Comparison of ENCODE assay signal across 1 cellular context in genomic region chr2:58204195-58204959, GRCh38.
TF ChIP-seq lines count a peak whose summit lies in the region.

No MANE protein-coding gene starts in this region.

TF ChIP-seq in GM12878, 131 proteins besides CTCF, POLR2A, EP300 and RAD21:
- TF ChIP-seq, protein P1, sequence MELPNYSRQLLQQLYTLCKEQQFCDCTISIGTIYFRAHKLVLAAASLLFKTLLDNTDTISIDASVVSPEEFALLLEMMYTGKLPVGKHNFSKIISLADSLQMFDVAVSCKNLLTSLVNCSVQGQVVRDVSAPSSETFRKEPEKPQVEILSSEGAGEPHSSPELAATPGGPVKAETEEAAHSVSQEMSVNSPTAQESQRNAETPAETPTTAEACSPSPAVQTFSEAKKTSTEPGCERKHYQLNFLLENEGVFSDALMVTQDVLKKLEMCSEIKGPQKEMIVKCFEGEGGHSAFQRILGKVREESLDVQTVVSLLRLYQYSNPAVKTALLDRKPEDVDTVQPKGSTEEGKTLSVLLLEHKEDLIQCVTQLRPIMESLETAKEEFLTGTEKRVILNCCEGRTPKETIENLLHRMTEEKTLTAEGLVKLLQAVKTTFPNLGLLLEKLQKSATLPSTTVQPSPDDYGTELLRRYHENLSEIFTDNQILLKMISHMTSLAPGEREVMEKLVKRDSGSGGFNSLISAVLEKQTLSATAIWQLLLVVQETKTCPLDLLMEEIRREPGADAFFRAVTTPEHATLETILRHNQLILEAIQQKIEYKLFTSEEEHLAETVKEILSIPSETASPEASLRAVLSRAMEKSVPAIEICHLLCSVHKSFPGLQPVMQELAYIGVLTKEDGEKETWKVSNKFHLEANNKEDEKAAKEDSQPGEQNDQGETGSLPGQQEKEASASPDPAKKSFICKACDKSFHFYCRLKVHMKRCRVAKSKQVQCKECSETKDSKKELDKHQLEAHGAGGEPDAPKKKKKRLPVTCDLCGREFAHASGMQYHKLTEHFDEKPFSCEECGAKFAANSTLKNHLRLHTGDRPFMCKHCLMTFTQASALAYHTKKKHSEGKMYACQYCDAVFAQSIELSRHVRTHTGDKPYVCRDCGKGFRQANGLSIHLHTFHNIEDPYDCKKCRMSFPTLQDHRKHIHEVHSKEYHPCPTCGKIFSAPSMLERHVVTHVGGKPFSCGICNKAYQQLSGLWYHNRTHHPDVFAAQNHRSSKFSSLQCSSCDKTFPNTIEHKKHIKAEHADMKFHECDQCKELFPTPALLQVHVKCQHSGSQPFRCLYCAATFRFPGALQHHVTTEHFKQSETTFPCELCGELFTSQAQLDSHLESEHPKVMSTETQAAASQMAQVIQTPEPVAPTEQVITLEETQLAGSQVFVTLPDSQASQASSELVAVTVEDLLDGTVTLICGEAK (IDR thresholded peaks at IDR 0.05; ENCODE audit: borderline replicate concordance): no peak
- no peak for TF ChIP-seq WRNIP1 (IDR thresholded peaks at IDR 0.05; ENCODE audit: borderline replicate concordance, low read depth, low read length)
- TF ChIP-seq, protein P2, sequence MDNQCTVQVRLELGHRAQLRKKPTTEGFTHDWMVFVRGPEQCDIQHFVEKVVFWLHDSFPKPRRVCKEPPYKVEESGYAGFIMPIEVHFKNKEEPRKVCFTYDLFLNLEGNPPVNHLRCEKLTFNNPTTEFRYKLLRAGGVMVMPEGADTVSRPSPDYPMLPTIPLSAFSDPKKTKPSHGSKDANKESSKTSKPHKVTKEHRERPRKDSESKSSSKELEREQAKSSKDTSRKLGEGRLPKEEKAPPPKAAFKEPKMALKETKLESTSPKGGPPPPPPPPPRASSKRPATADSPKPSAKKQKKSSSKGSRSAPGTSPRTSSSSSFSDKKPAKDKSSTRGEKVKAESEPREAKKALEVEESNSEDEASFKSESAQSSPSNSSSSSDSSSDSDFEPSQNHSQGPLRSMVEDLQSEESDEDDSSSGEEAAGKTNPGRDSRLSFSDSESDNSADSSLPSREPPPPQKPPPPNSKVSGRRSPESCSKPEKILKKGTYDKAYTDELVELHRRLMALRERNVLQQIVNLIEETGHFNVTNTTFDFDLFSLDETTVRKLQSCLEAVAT (IDR thresholded peaks at IDR 0.05): no peak
- TF ChIP-seq NRF1 (conservative IDR thresholded peaks at IDR 0.05; ENCODE audit: low read depth, low read length): no peak
- TF ChIP-seq NBN (IDR thresholded peaks at IDR 0.05): no peak
- TF ChIP-seq TCF3 (IDR thresholded peaks at IDR 0.05; ENCODE audit: borderline replicate concordance, insufficient read depth, low read depth, low read length): no peak
- TF ChIP-seq, protein P3, sequence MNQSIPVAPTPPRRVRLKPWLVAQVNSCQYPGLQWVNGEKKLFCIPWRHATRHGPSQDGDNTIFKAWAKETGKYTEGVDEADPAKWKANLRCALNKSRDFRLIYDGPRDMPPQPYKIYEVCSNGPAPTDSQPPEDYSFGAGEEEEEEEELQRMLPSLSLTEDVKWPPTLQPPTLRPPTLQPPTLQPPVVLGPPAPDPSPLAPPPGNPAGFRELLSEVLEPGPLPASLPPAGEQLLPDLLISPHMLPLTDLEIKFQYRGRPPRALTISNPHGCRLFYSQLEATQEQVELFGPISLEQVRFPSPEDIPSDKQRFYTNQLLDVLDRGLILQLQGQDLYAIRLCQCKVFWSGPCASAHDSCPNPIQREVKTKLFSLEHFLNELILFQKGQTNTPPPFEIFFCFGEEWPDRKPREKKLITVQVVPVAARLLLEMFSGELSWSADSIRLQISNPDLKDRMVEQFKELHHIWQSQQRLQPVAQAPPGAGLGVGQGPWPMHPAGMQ (IDR thresholded peaks at IDR 0.05; ENCODE audit: borderline replicate concordance): no peak
- no peak for TF ChIP-seq ZNF622 (IDR thresholded peaks at IDR 0.05)
- TF ChIP-seq SIN3A (IDR thresholded peaks at IDR 0.05; ENCODE audit: low read depth, low read length): no peak
- TF ChIP-seq BHLHE40 (IDR thresholded peaks at IDR 0.05; ENCODE audit: borderline replicate concordance in 1 of 2, low read depth in 2 of 2, low read length in 1 of 2): no peak
- TF ChIP-seq RCOR1 (conservative IDR thresholded peaks at IDR 0.05; ENCODE audit: low read depth, low read length): no peak
- TF ChIP-seq CEBPB (IDR thresholded peaks at IDR 0.05; ENCODE audit: borderline replicate concordance in 1 of 2, low read depth in 2 of 2, low read length in 2 of 2): no peak
- no peak for TF ChIP-seq HCFC1 (IDR thresholded peaks at IDR 0.05; ENCODE audit: low read length)
- no peak for TF ChIP-seq ESRRA (IDR thresholded peaks at IDR 0.05; ENCODE audit: low read length)
- no peak for TF ChIP-seq ELK1 (IDR thresholded peaks at IDR 0.05; ENCODE audit: low read depth, low read length)
- TF ChIP-seq RB1 (IDR thresholded peaks at IDR 0.05; ENCODE audit: borderline replicate concordance): no peak
- TF ChIP-seq NR2C2 (IDR thresholded peaks at IDR 0.05; ENCODE audit: borderline replicate concordance, control insufficient read depth, insufficient read length, low read depth): no peak
- TF ChIP-seq, protein P4, sequence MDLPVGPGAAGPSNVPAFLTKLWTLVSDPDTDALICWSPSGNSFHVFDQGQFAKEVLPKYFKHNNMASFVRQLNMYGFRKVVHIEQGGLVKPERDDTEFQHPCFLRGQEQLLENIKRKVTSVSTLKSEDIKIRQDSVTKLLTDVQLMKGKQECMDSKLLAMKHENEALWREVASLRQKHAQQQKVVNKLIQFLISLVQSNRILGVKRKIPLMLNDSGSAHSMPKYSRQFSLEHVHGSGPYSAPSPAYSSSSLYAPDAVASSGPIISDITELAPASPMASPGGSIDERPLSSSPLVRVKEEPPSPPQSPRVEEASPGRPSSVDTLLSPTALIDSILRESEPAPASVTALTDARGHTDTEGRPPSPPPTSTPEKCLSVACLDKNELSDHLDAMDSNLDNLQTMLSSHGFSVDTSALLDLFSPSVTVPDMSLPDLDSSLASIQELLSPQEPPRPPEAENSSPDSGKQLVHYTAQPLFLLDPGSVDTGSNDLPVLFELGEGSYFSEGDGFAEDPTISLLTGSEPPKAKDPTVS (IDR thresholded peaks at IDR 0.05; ENCODE audit: low read depth, low read length): no peak
- TF ChIP-seq SIX5 (IDR thresholded peaks at IDR 0.05; ENCODE audit: low read depth, low read length, severe bottlenecking): no peak
- TF ChIP-seq SPI1 (IDR thresholded peaks at IDR 0.05; ENCODE audit: borderline replicate concordance, insufficient read depth, low read depth, low read length): no peak
